In the genomic region with DNA sequence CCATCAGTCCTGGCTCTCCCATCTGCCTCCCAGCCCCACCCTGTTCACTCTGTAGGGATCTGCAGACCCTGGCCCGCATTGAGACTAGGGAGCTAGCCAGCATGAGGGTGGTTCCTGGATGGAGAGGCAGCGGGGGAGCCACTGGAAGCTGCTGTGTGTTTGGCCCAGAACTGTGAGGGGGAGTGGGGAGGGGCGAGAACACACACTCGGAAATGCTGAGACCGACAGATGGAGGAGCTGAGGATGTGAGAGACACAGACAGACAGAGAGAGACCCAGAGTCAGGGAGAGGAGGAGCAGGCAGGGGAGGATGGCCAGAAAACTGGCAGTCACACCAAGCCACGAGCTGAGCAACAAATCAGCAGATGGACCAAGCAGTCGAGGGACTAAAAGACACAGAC, we compare ENCODE assay signal across 17 cellular contexts. TPM values are rescaled to one million over a fixed set of nuclear protein-coding genes. Genes with fewer than 3 reads are reported as not detected.
A peak's percentile ranks its signal among the peaks of the same experiment; 100 is the strongest.
DNase-seq lines count a peak whose midpoint lies in the region; TF ChIP-seq lines count a peak whose summit lies in the region.
"Had no signal": no experiment of that assay in that cellular context is flagged by ENCODE, and none has a peak within 500 bp of the region (broad histone marks: within the 10 kb centered on the region; RNA-seq: fewer than 3 reads in every experiment).

No MANE protein-coding gene starts in this region.

- intact Hi-C loops in MCF 10A (cut with micrococcal nuclease): no loop called here

- no peaks in the 10 kb centered on the region for H3K36me3 Mint-ChIP-seq in MCF 10A (ENCODE audit: insufficient read depth, unreplicated experiment)
- no peaks in the 10 kb centered on the region for H3K36me3 Mint-ChIP-seq in activated naive CD8-positive, alpha-beta T cell treated with anti-CD3 and anti-CD28 coated beads for 36 hours
- H3K36me3 Mint-ChIP-seq: CD4-positive, CD25-positive, alpha-beta regulatory T cell had no signal

- no TSS peak for BruUV-seq in MCF 10A (replicated peaks; lab: Mats Ljungman, UMichigan)

- TF ChIP-seq CTCF in MCF 10A (IDR thresholded peaks at IDR 0.05; ENCODE audit: unreplicated experiment): no peak

- no peak overlapping the region for H3K4me3 Mint-ChIP-seq in MCF 10A (ENCODE audit: unreplicated experiment)
- no peak overlapping the region for H3K4me3 Mint-ChIP-seq in activated naive CD8-positive, alpha-beta T cell treated with anti-CD3 and anti-CD28 coated beads for 36 hours
- H3K4me3 Mint-ChIP-seq: CD4-positive, CD25-positive, alpha-beta regulatory T cell had no signal

- no peaks in the 10 kb centered on the region for H3K4me1 Mint-ChIP-seq in MCF 10A (ENCODE audit: insufficient read depth, unreplicated experiment)
- H3K4me1 Mint-ChIP-seq in activated naive CD8-positive, alpha-beta T cell treated with anti-CD3 and anti-CD28 coated beads for 36 hours: peaks cover 7% of the 10 kb centered on the region

- DNase-seq in DMS 273 treated with DMSO at 0.1 percent for 48 hours (lab: John Stamatoyannopoulos, UW): peak; percentile 69
- DNase-seq in NCI-H524 (lab: John Stamatoyannopoulos, UW): peak; percentile 93 to 94
- peak; percentile 63 for DNase-seq in cerebellum (ENCODE audit: low spot score)
- peak; percentile 49 for DNase-seq in retina
- DNase-seq in MCF 10A (ENCODE audit: unreplicated experiment): no peak
- DNase-seq in epidermal melanocyte (ENCODE audit: insufficient read length, low spot score): no peak
- no peak for DNase-seq in activated naive CD8-positive, alpha-beta T cell treated with anti-CD3 and anti-CD28 coated beads for 36 hours
- DNase-seq: Caco-2; CD4-positive, CD25-positive, alpha-beta regulatory T cell; DMS79; NCI-H1436 treated with DMSO at 0.1 percent for 48 hours; NCI-H2081 treated with DMSO at 0.1 percent for 48 hours; NCI-H2227 treated with DMSO at 0.1 percent for 48 hours; PC-9; SW 1271 had no signal

- H3K27me3 Mint-ChIP-seq in MCF 10A (ENCODE audit: insufficient read depth, unreplicated experiment): peaks cover 21% of the 10 kb centered on the region
- peaks cover 8% of the 10 kb centered on the region for H3K27me3 Mint-ChIP-seq in activated naive CD8-positive, alpha-beta T cell treated with anti-CD3 and anti-CD28 coated beads for 36 hours

- POLR2A ChIA-PET in MCF 10A (lab: Yijun Ruan, JAX): no interaction called here

- H3K27ac Mint-ChIP-seq in MCF 10A (ENCODE audit: low read depth, unreplicated experiment): no peak overlapping the region
- H3K27ac Mint-ChIP-seq in activated naive CD8-positive, alpha-beta T cell treated with anti-CD3 and anti-CD28 coated beads for 36 hours: no peak overlapping the region
- H3K27ac Mint-ChIP-seq: CD4-positive, CD25-positive, alpha-beta regulatory T cell had no signal

- H3K9me3 Mint-ChIP-seq in MCF 10A (ENCODE audit: unreplicated experiment): no peaks in the 10 kb centered on the region
- H3K9me3 Mint-ChIP-seq in activated naive CD8-positive, alpha-beta T cell treated with anti-CD3 and anti-CD28 coated beads for 36 hours: no peaks in the 10 kb centered on the region
- H3K9me3 Mint-ChIP-seq: CD4-positive, CD25-positive, alpha-beta regulatory T cell had no signal

- CTCF ChIA-PET in MCF 10A (lab: Yijun Ruan, JAX): interaction anchor here (0.6 to 2.0 kb wide), 4 partner anchors 46 to 1371 kb away, joined by 3 to 8 read pairs (median 5); no protein-coding TSS in a partner anchor

RNA-seq across cellular contexts. Expression of gene XKR7, which starts 17.2 kb away (rescaled TPM):
- total RNA-seq in cerebellum (20.0 TPM), MCF 10A (2022) (not detected in 2 replicates)
- total RNA-seq in activated naive CD8-positive, alpha-beta T cell treated with anti-CD3 and anti-CD28 coated beads for 36 hours: under 1 TPM; 0.04 TPM
- total RNA-seq: Caco-2, LHCN-M2, PC-9, SJSA1 had no signal

RNA-seq across cellular contexts. Expression of gene CCM2L, which starts 25.1 kb away (rescaled TPM):
- 4.8 TPM for total RNA-seq in cerebellum
- total RNA-seq in MCF 10A (2022): not detected in 2 replicates
- total RNA-seq in activated naive CD8-positive, alpha-beta T cell treated with anti-CD3 and anti-CD28 coated beads for 36 hours: not detected
- total RNA-seq: CD4-positive, CD25-positive, alpha-beta regulatory T cell; LHCN-M2; SJSA1 had no signal

RNA-seq across cellular contexts. Expression of gene PDRG1, which starts 33.3 kb away (rescaled TPM):
- total RNA-seq in cerebellum (5.7 TPM), MCF 10A (2022) (12.2 and 16.3 TPM in 2 replicates)
- total RNA-seq in activated naive CD8-positive, alpha-beta T cell treated with anti-CD3 and anti-CD28 coated beads for 36 hours: 10 to 100 TPM; 20.2 to 22.0 TPM

Comparison
In these comparisons a context has a peak if more than half of its experiments do, and no peak if none do; other contexts are left out.
1. DNase-seq: peak in DMS 273 treated with DMSO at 0.1 percent for 48 hours (single experiment), NCI-H524 (2 of 2), cerebellum (single experiment) and retina (single experiment); none in MCF 10A (single experiment), epidermal melanocyte (single experiment) and activated naive CD8-positive, alpha-beta T cell treated with anti-CD3 and anti-CD28 coated beads for 36 hours (single experiment).
2. RNA of gene XKR7, which starts 17.2 kb away (total RNA-seq): 20.0 TPM in cerebellum (single experiment); 0.04 TPM in activated naive CD8-positive, alpha-beta T cell treated with anti-CD3 and anti-CD28 coated beads for 36 hours and not detected in MCF 10A; every median in the first group is over 10 times any median in the second.